ENCODE assay signal across 1 cellular context in genomic region chr4:140065393-140065792, GRCh38.
TF ChIP-seq lines count a peak whose summit lies in the region.

No MANE protein-coding gene starts in this region.

TF ChIP-seq in SK-N-SH treated with all-trans-retinoic acid at 6 μM for 48 hours, 23 proteins besides CTCF, POLR2A, EP300 and RAD21 (continued from another document):
- no peak for TF ChIP-seq RARB (CRISPR knock-in tag; IDR thresholded peaks at IDR 0.05)
